ENCODE assay signal across 22 cellular contexts in the genomic region with DNA sequence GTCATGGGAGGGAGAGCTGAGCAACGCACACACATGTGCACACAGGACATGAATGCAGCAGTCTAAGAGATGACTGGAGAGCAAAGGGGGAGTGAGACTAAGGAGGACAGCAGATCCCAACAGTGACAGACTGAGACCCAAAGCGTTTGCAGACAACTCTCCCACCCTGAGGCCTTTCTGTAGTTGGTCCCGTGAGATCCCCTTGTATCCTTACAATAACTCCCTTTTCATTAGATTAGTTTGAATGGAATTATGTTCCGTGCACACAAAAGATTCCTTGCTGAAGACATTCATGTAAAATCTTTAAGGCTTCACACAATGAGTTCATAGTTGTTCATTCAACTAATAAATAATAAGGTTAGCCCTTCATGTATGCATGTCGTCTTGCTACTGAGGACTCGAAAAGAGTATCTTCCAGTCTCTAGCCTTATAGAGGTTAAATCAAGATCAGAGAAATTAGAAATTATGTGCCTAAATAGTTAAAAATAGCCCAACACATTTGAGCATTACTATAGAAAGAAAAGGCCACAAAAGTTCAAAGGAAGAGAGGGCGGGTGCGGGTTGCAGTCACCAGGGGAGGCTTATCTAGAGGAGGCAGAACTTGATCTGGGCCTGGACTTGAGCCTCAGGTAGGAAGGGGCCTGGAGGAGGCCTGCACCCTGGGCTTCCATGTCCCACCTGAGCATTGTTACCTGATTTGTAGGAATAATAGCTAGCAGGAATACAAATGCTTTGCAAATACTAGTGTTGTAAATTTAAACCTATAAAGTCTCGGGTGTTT. TPM values are rescaled to one million over a fixed set of nuclear protein-coding genes. Genes with fewer than 3 reads are reported as not detected.
A peak's percentile ranks its signal among the peaks of the same experiment; 100 is the strongest.
DNase-seq lines count a peak whose midpoint lies in the region; ATAC-seq and TF ChIP-seq lines count a peak whose summit lies in the region.
"Had no signal": no experiment of that assay in that cellular context is flagged by ENCODE, and none has a peak within 500 bp of the region (broad histone marks: within the 10 kb centered on the region; RNA-seq: fewer than 3 reads in every experiment).

No MANE protein-coding gene starts in this region.

- H3K9me3 Mint-ChIP-seq in stimulated activated memory B cell treated with anti-CD40 and anti-IgM and Interleukin-4, amounts not matched to agents 10 μg/mL and 1 μg/mL and 100 μg/mL, for 72 hours = no peaks in the 10 kb centered on the region
- H3K9me3 Mint-ChIP-seq: CD8-positive, alpha-beta T cell; IgD-negative memory B cell had no signal

- ATAC-seq in stimulated activated memory B cell treated with anti-CD40 and anti-IgM and Interleukin-4, amounts not matched to agents 10 μg/mL and 1 μg/mL and 100 μg/mL, for 72 hours = no peak
- ATAC-seq: CD8-positive, alpha-beta T cell; HCT116 had no signal

- DNase-seq in COLO829 (ENCODE audit: low spot score) (peak; percentile 43), SK-MEL-5 (ENCODE audit: low read depth, low spot score) (peak; percentile 33), erythroblast (lab: John Stamatoyannopoulos, UW) (peak; percentile 61 to 67), NCI-H748 treated with DMSO at 0.1 percent for 48 hours (lab: John Stamatoyannopoulos, UW) (no peak), NCI-H2107 (lab: John Stamatoyannopoulos, UW) (no peak), COR-L47 (lab: John Stamatoyannopoulos, UW) (no peak)
- DNase-seq: C1 segment of cervical spinal cord; Calu3; CD8-positive, alpha-beta T cell; DMS79 treated with DMSO at 0.1 percent for 48 hours; GF-D8; NCI-H1048; NCI-H1417; NCI-H1694; NCI-H2029 treated with DMSO at 0.1 percent for 48 hours; NCI-H2227 treated with DMSO at 0.1 percent for 48 hours; NCI-H526 treated with DMSO at 0.1 percent for 48 hours; Right ventricle myocardium superior; RPMI8226 had no signal

- no peak for TF ChIP-seq POLR2A in erythroblast (IDR thresholded peaks at IDR 0.05; ENCODE audit: low read length)

- H3K4me1 Mint-ChIP-seq in stimulated activated memory B cell treated with anti-CD40 and anti-IgM and Interleukin-4, amounts not matched to agents 10 μg/mL and 1 μg/mL and 100 μg/mL, for 72 hours = peaks cover 13% of the 10 kb centered on the region

- no peaks in the 10 kb centered on the region for H3K27me3 Mint-ChIP-seq in stimulated activated memory B cell treated with anti-CD40 and anti-IgM and Interleukin-4, amounts not matched to agents 10 μg/mL and 1 μg/mL and 100 μg/mL, for 72 hours
- H3K27me3 Mint-ChIP-seq: IgD-negative memory B cell had no signal

- in situ Hi-C loops in SK-MEL-5 (cut with HindIII; ENCODE audit: low pct_unique_long_range_greater_than_20kb, low sequenced_read_pairs) = no loop called here

- no peaks in the 10 kb centered on the region for H3K36me3 Mint-ChIP-seq in stimulated activated memory B cell treated with anti-CD40 and anti-IgM and Interleukin-4, amounts not matched to agents 10 μg/mL and 1 μg/mL and 100 μg/mL, for 72 hours
- H3K36me3 Mint-ChIP-seq: IgD-negative memory B cell had no signal

- peak overlapping the region; percentile 10 for H3K27ac Mint-ChIP-seq in stimulated activated memory B cell treated with anti-CD40 and anti-IgM and Interleukin-4, amounts not matched to agents 10 μg/mL and 1 μg/mL and 100 μg/mL, for 72 hours
- H3K27ac Mint-ChIP-seq: CD8-positive, alpha-beta T cell had no signal

- no peak overlapping the region for H3K4me3 Mint-ChIP-seq in stimulated activated memory B cell treated with anti-CD40 and anti-IgM and Interleukin-4, amounts not matched to agents 10 μg/mL and 1 μg/mL and 100 μg/mL, for 72 hours

RNA-seq across cellular contexts. Expression of a gene that starts 3.1 kb away (rescaled TPM):
- total RNA-seq in SK-MEL-5 (2014; rRNA removed; shearing (Covaris generic)) = 284 and 304 TPM in 2 replicates
- 160 and 186 TPM in 2 replicates for polyA plus RNA-seq in SK-MEL-5 (2015; cell fraction: cytosol; rRNA removed)
- polyA plus RNA-seq in SK-MEL-5 (2015; cell fraction: nucleus; rRNA removed) = 123 and 161 TPM in 2 replicates

RNA-seq across cellular contexts. Expression of a gene that starts 29.1 kb away (rescaled TPM):
- total RNA-seq in SK-MEL-5 (2014; rRNA removed; shearing (Covaris generic)) = 66.0 and 70.2 TPM in 2 replicates
- polyA plus RNA-seq in SK-MEL-5 (2015; cell fraction: cytosol; rRNA removed) = 29.5 and 33.8 TPM in 2 replicates
- 34.2 and 59.7 TPM in 2 replicates for polyA plus RNA-seq in SK-MEL-5 (2015; cell fraction: nucleus; rRNA removed)

Comparison
In these comparisons a context has a peak if more than half of its experiments do, and no peak if none do; other contexts are left out.
1. DNase-seq: peak in COLO829 (single experiment), SK-MEL-5 (single experiment) and erythroblast (2 of 2); none in NCI-H748 treated with DMSO at 0.1 percent for 48 hours (single experiment), NCI-H2107 (single experiment) and COR-L47 (single experiment).